8 cellular contexts compared by ENCODE assay signal in genomic region chr10:132023092-132023811, GRCh38. TPM values are rescaled to one million over a fixed set of nuclear protein-coding genes. Genes with fewer than 3 reads are reported as not detected.
A peak's percentile ranks its signal among the peaks of the same experiment; 100 is the strongest.
DNase-seq lines count a peak whose midpoint lies in the region; ATAC-seq and TF ChIP-seq lines count a peak whose summit lies in the region.

No MANE protein-coding gene starts in this region.

- peak; percentile 95 for TF ChIP-seq RAD21 in IMR-90 (IDR thresholded peaks at IDR 0.05; ENCODE audit: low read length)

- no peak overlapping the region for H2BK5ac ChIP-seq in IMR-90 (ENCODE audit: low read depth, low read length, poor library complexity, severe bottlenecking)

- no TSS peak for BruUV-seq in IMR-90 (replicated peaks; lab: Mats Ljungman, UMichigan)

- H3K9ac ChIP-seq in IMR-90 (ENCODE audit: low read depth, low read length): no peak overlapping the region

- no peak overlapping the region for H3K4ac ChIP-seq in IMR-90 (ENCODE audit: low read depth, low read length)

- ATAC-seq in GM19043 (IDR thresholded peaks at IDR 0.05; ENCODE audit: low read depth, unreplicated experiment) (peak; percentile 53), IMR-90 (ENCODE audit: low read depth) (peak; percentile 98)

- TF ChIP-seq EP300 in ovary (IDR thresholded peaks at IDR 0.05) (no peak), suprapubic skin (IDR thresholded peaks at IDR 0.05) (no peak)

- no peak overlapping the region for H3K18ac ChIP-seq in IMR-90 (ENCODE audit: low read depth, low read length)

- peaks cover 10% of the 10 kb centered on the region for H3K4me1 Mint-ChIP-seq in activated naive CD4-positive, alpha-beta T cell treated with anti-CD3 and anti-CD28 coated beads, Interleukin-2, amount 50 U/mL, for 24 hours

- no peak overlapping the region for H2BK20ac ChIP-seq in IMR-90 (ENCODE audit: low read depth, low read length)

- 6% methylated on average over 10 of the region's 36 CpGs; no CpG with 5 or more reads in 1 of the 2 experiments for WGBS in IMR-90 (ENCODE audit: extremely low coverage in 2 of 2, insufficient read length in 1 of 2), 2 experiments
- 2 to 11% (median 6%) methylated on average over 36 of the region's 36 CpGs for WGBS in ovary, 3 donors
- 31% methylated on average over 25 of the region's 36 CpGs for WGBS in suprapubic skin

- peak overlapping the region; percentile 68 for H3K4me2 ChIP-seq in IMR-90 (ENCODE audit: low read depth, low read length)

- 0 out of 4 replicates have a peak overlapping the region, but pooled peaks of 1 of the 2 experiments have one; percentile 24 for H4K8ac ChIP-seq in IMR-90 (ENCODE audit: low read depth in 2 of 2, low read length in 2 of 2)

- peaks cover 14% of the 10 kb centered on the region for H3K27me3 Mint-ChIP-seq in activated naive CD4-positive, alpha-beta T cell treated with anti-CD3 and anti-CD28 coated beads, Interleukin-2, amount 50 U/mL, for 24 hours

- H3K14ac ChIP-seq in IMR-90 (replicated peaks; ENCODE audit: low read depth, low read length): no peak overlapping the region

- dilution Hi-C loops in IMR-90 (cut with HindIII; ENCODE audit: low sequenced_read_pairs, unreplicated experiment): no loop called here

- H3K27ac Mint-ChIP-seq in activated naive CD4-positive, alpha-beta T cell treated with anti-CD3 and anti-CD28 coated beads, Interleukin-2, amount 50 U/mL, for 24 hours: no peak overlapping the region

- H3K27me3 ChIP-seq in IMR-90 (ENCODE audit: control insufficient read depth, insufficient read depth, low read length) (peaks cover 29% of the 10 kb centered on the region), ovary (no peaks in the 10 kb centered on the region), suprapubic skin (peaks cover 44% of the 10 kb centered on the region)

- peak overlapping the region; percentile 61 for H2AFZ ChIP-seq in IMR-90 (replicated peaks; ENCODE audit: low read length, poor library complexity)

- POLR2A ChIA-PET in IMR-90 (lab: Charles Lee; ENCODE audit: unreplicated experiment): no interaction called here

- CTCF ChIA-PET in IMR-90 (lab: Yijun Ruan, JAX): interaction anchor here (0.5 to 1.9 kb wide), 21 partner anchors 8 to 137 kb away, joined by 3 to 29 read pairs (median 4); partner anchors contain the start of genes BNIP3 and PPP2R2D

- H4K20me1 ChIP-seq in IMR-90 (ENCODE audit: insufficient read depth, low read length): no peaks in the 10 kb centered on the region

- H2BK15ac ChIP-seq in IMR-90 (ENCODE audit: low read depth, low read length): no peak overlapping the region

- DNase-seq in AML-193 (lab: John Stamatoyannopoulos, UW): peak; percentile 41 to 54
- peak; percentile 72 for DNase-seq in IMR-90
- peak; percentile 59 for DNase-seq in SKM-1 (lab: John Stamatoyannopoulos, UW; ENCODE audit: unreplicated experiment)
- peak; percentile 29 for DNase-seq in glomerular endothelial cell (ENCODE audit: extremely low read depth, low read depth, low spot score)
- DNase-seq in ovary: peak; percentile 80 to 93 (median 90)
- peak in 1 of 2 donors; percentile 88 for DNase-seq in suprapubic skin (ENCODE audit: low spot score in 2 of 2)

- H3K4me3 ChIP-seq in IMR-90 (ENCODE audit: insufficient read depth, low read depth, low read length): 0 out of 2 replicates have a peak overlapping the region, but pooled peaks have one; percentile 2
- peak overlapping the region; percentile 11 for H3K4me3 ChIP-seq in ovary
- peak overlapping the region; percentile 36 for H3K4me3 ChIP-seq in suprapubic skin

- no peaks in the 10 kb centered on the region for H3K9me1 ChIP-seq in IMR-90 (ENCODE audit: insufficient read depth, low read length)

- H3K23ac ChIP-seq in IMR-90 (ENCODE audit: low read depth, low read length): no peak overlapping the region

- no peaks in the 10 kb centered on the region for H3K4me1 ChIP-seq in IMR-90 (ENCODE audit: control insufficient read depth, insufficient read depth, low read length)
- H3K4me1 ChIP-seq in ovary (ENCODE audit: insufficient read depth): peaks cover 2% of the 10 kb centered on the region
- H3K4me1 ChIP-seq in suprapubic skin: peaks cover 12% of the 10 kb centered on the region

- H2AK9ac ChIP-seq in IMR-90 (replicated peaks; ENCODE audit: low read depth, low read length, poor library complexity): no peak overlapping the region

- H4K5ac ChIP-seq in IMR-90 (ENCODE audit: low read depth, low read length): no peak overlapping the region

- H3K56ac ChIP-seq in IMR-90 (ENCODE audit: extremely low read depth, insufficient read depth, low read length): no peak overlapping the region

- H3K27ac ChIP-seq in IMR-90 (ENCODE audit: insufficient read depth, low read length) (no peak overlapping the region), ovary (no peak overlapping the region), suprapubic skin (no peak overlapping the region)

- TF ChIP-seq POLR2A in IMR-90 (IDR thresholded peaks at IDR 0.05; ENCODE audit: low read depth, low read length) (no peak), ovary (IDR thresholded peaks at IDR 0.05) (no peak), suprapubic skin (IDR thresholded peaks at IDR 0.05) (no peak)

- H3K9me3 ChIP-seq in IMR-90 (ENCODE audit: control insufficient read depth, insufficient read depth, low read length) (no peaks in the 10 kb centered on the region), ovary (no peaks in the 10 kb centered on the region), suprapubic skin (no peaks in the 10 kb centered on the region)

- H3K36me3 Mint-ChIP-seq in activated naive CD4-positive, alpha-beta T cell treated with anti-CD3 and anti-CD28 coated beads, Interleukin-2, amount 50 U/mL, for 24 hours: no peaks in the 10 kb centered on the region

- in situ Hi-C loops in IMR-90 (cut with MboI; ENCODE audit: low sequenced_read_pairs): loop anchor here (5.0 to 25.0 kb wide), 2 partner anchors 136 to 1836 kb away; no protein-coding TSS in a partner anchor

- H3K4me3 Mint-ChIP-seq in activated naive CD4-positive, alpha-beta T cell treated with anti-CD3 and anti-CD28 coated beads, Interleukin-2, amount 50 U/mL, for 24 hours: peak overlapping the region; percentile 59

- TF ChIP-seq CTCF in IMR-90 (conservative IDR thresholded peaks at IDR 0.05; ENCODE audit: low read depth, low read length) (peak; percentile 94), ovary (IDR thresholded peaks at IDR 0.05) (peak; percentile 89 to 94 (median 91)), suprapubic skin (IDR thresholded peaks at IDR 0.05) (peak; percentile 60 to 81)

- no peak overlapping the region for H2BK120ac ChIP-seq in IMR-90 (ENCODE audit: low read depth, low read length)

- no peaks in the 10 kb centered on the region for H3K36me3 ChIP-seq in IMR-90 (ENCODE audit: control insufficient read depth, insufficient read depth, low read length)
- H3K36me3 ChIP-seq in ovary: no peaks in the 10 kb centered on the region
- no peaks in the 10 kb centered on the region for H3K36me3 ChIP-seq in suprapubic skin

- intact Hi-C loops in IMR-90 (cut with micrococcal nuclease) (loop anchor here (1.0 to 5.0 kb wide), 4 partner anchors 42 to 138 kb away; partner anchors contain the start of genes BNIP3 and PPP2R2D), ovary (cut with DNase I) (loop anchor here in 3 of 4 donors (2.0 to 5.0 kb wide), 3 partner anchors 136 to 141 kb away; no protein-coding TSS in a partner anchor)

- no peak overlapping the region for H2AK5ac ChIP-seq in IMR-90 (ENCODE audit: low read depth, low read length)

- no peaks in the 10 kb centered on the region for H3K79me1 ChIP-seq in IMR-90 (ENCODE audit: low read depth in 1 of 2, low read length in 2 of 2)

- no peak overlapping the region for H4K91ac ChIP-seq in IMR-90 (ENCODE audit: insufficient read depth, low read depth, low read length)

- no peaks in the 10 kb centered on the region for H3K9me3 Mint-ChIP-seq in activated naive CD4-positive, alpha-beta T cell treated with anti-CD3 and anti-CD28 coated beads, Interleukin-2, amount 50 U/mL, for 24 hours

TF ChIP-seq in IMR-90, 13 proteins besides CTCF, POLR2A, EP300 and RAD21 (continues in another document):
- TF ChIP-seq MAFK (IDR thresholded peaks at IDR 0.05; ENCODE audit: low read depth, low read length): no peak
- no peak for TF ChIP-seq RFX5 (IDR thresholded peaks at IDR 0.05; ENCODE audit: low read depth, low read length)
- TF ChIP-seq MAZ (IDR thresholded peaks at IDR 0.05; ENCODE audit: borderline replicate concordance, low read depth, low read length): 0 out of 2 replicates have a peak, but pooled peaks have one; percentile 29
- peak; percentile 27; the same call in 1 of the 2 replicates for TF ChIP-seq BHLHE40 (IDR thresholded peaks at IDR 0.05; ENCODE audit: low read depth, low read length)
- TF ChIP-seq FOS (IDR thresholded peaks at IDR 0.05; ENCODE audit: low read depth, low read length): no peak
- no peak for TF ChIP-seq NFE2L2 (IDR thresholded peaks at IDR 0.05; ENCODE audit: low read depth, low read length)
- TF ChIP-seq RCOR1 (IDR thresholded peaks at IDR 0.05; ENCODE audit: insufficient replicate concordance, low read length): no peak
- TF ChIP-seq, protein P1, sequence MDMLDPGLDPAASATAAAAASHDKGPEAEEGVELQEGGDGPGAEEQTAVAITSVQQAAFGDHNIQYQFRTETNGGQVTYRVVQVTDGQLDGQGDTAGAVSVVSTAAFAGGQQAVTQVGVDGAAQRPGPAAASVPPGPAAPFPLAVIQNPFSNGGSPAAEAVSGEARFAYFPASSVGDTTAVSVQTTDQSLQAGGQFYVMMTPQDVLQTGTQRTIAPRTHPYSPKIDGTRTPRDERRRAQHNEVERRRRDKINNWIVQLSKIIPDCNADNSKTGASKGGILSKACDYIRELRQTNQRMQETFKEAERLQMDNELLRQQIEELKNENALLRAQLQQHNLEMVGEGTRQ (IDR thresholded peaks at IDR 0.05; ENCODE audit: low read depth, low read length): 0 out of 2 replicates have a peak, but pooled peaks have one; percentile 4
- no peak for TF ChIP-seq CHD1 (IDR thresholded peaks at IDR 0.05; ENCODE audit: low read depth, low read length)

RNA-seq across cellular contexts. Expression of gene BNIP3, which starts 41.5 kb away (rescaled TPM):
- total RNA-seq in IMR-90 (2012; rRNA removed) (134 and 252 TPM in 2 replicates), glomerular endothelial cell (127 and 134 TPM in 2 replicates), ovary (100 to 1,000 TPM in 2 of 7 donors, 10 to 100 TPM in 5; 45.1 to 166 (median 70.1) TPM), suprapubic skin (100 to 1,000 TPM in 3 of 4 donors, 10 to 100 TPM in 1; 81.2 to 162 (median 135) TPM)
- polyA plus RNA-seq in IMR-90 (2012; rRNA removed) (181 and 211 TPM in 2 replicates), ovary (10 to 100 TPM; 39.8 to 47.6 TPM)
- 221 and 286 TPM in 2 replicates for polyA plus RNA-seq in IMR-90 (2012; cell fraction: cytosol; rRNA removed)
- polyA plus RNA-seq in IMR-90 (2012; cell fraction: nucleus; rRNA removed; ENCODE audit: low replicate concordance): 248 and 274 TPM in 2 replicates

RNA-seq across cellular contexts. Expression of gene JAKMIP3, which starts 42.5 kb away (rescaled TPM):
- total RNA-seq in IMR-90 (2012; rRNA removed): under 0.01 TPM in 2 replicates
- polyA plus RNA-seq in IMR-90 (2012; rRNA removed): 0.09 and 0.22 TPM in 2 replicates
- 0.02 and 0.08 TPM in 2 replicates for polyA plus RNA-seq in IMR-90 (2012; cell fraction: cytosol; rRNA removed)
- 0.97 and 2.2 TPM in 2 replicates for polyA plus RNA-seq in IMR-90 (2012; cell fraction: nucleus; rRNA removed; ENCODE audit: low replicate concordance)
- 0.05 and 0.12 TPM in 2 replicates for total RNA-seq in glomerular endothelial cell
- total RNA-seq in ovary: 1 to 10 TPM in 5 of 7 donors, under 1 TPM in 2; 0.48 to 2.5 (median 1.9) TPM
- polyA plus RNA-seq in ovary: 1 to 10 TPM in 1 of 2 donors, under 1 TPM in 1; 0.97 to 1.4 TPM
- total RNA-seq in suprapubic skin: 1 to 10 TPM in 1 of 4 donors, under 1 TPM in 3; 0.15 to 2.4 (median 0.51) TPM
